ENCODE assay signal across 26 cellular contexts in genomic region chr10:102275343-102275742, GRCh38. TPM values are rescaled to one million over a fixed set of nuclear protein-coding genes. Genes with fewer than 3 reads are reported as not detected.
DNase-seq lines count a peak whose midpoint lies in the region; ATAC-seq, FAIRE-seq and TF ChIP-seq lines count a peak whose summit lies in the region.
"Had no signal": no experiment of that assay in that cellular context is flagged by ENCODE, and none has a peak within 500 bp of the region (broad histone marks: within the 10 kb centered on the region; RNA-seq: fewer than 3 reads in every experiment).

No MANE protein-coding gene starts in this region.

- H3K4me3 ChIP-seq in left ventricle myocardium inferior (no peak overlapping the region), HepG2 (replicated peaks in 1 of 3; ENCODE audit: insufficient read depth in 1 of 3, low read depth in 2 of 3, low read length in 3 of 3) (no peak overlapping the region), psoas muscle (no peak overlapping the region), foreskin fibroblast (ENCODE audit: low read depth in 1 of 2, low read length in 2 of 2) (no peak overlapping the region)
- no peak overlapping the region for H3K4me3 ChIP-seq in effector memory CD4-positive, alpha-beta T cell (ENCODE audit: insufficient read depth, low read depth, low read length, poor library complexity, severe bottlenecking)
- H3K4me3 ChIP-seq: A549; BLaER1 treated with 17β-estradiol and CSF1 and Interleukin-3, amounts not matched to agents 10 nM and 100 nM; HAP-1 had no signal

- ATAC-seq in Right ventricle myocardium inferior: no peak
- no peak for ATAC-seq in HepG2
- ATAC-seq in psoas muscle: no peak
- ATAC-seq: A549 had no signal

- POLR2A ChIA-PET in HepG2 (lab: Yijun Ruan, JAX): no interaction called here

- H4K20me1 ChIP-seq in HepG2 (ENCODE audit: insufficient read depth, low read length): peaks cover 8% of the 10 kb centered on the region; the same call in 1 of the 2 replicates

- no peak for TF ChIP-seq RAD21 in HepG2 (CRISPR knock-in tag; IDR thresholded peaks at IDR 0.05)

- no peak for DNase-seq in left ventricle myocardium inferior
- DNase-seq in Right ventricle myocardium inferior (ENCODE audit: missing footprints): no peak
- DNase-seq in HepG2 (ENCODE audit: low spot score): no peak
- no peak for DNase-seq in psoas muscle
- DNase-seq in effector memory CD4-positive, alpha-beta T cell: no peak
- DNase-seq in foreskin fibroblast: no peak
- DNase-seq in posterior vena cava (ENCODE audit: low spot score): no peak
- DNase-seq: 8988T; ACHN; AML-193; BE2C; CD4-positive, alpha-beta T cell; CD8-positive, alpha-beta memory T cell; DMS 273 treated with DMSO at 0.1 percent for 48 hours; DMS79; EL; GDM1; GOT3 had no signal

- TF ChIP-seq EP300 in HepG2 (IDR thresholded peaks at IDR 0.05; ENCODE audit: low read depth in 2 of 2, low read length in 2 of 2) (no peak), HepG2 (CRISPR knock-in tag; IDR thresholded peaks at IDR 0.05; ENCODE audit: borderline replicate concordance) (no peak)

- TF ChIP-seq POLR2A in HepG2 (IDR thresholded peaks at IDR 0.05; ENCODE audit: insufficient read depth in 1 of 2, low read depth in 2 of 2, low read length in 2 of 2): no peak

- 94% methylated on average over 2 of the region's 2 CpGs for WGBS in HepG2 (ENCODE audit: low lambda C conversion rate)
- 66 to 83% (median 75%) methylated on average over 2 of the region's 2 CpGs for WGBS in psoas muscle, 3 donors

- H3K9me3 ChIP-seq in left ventricle myocardium inferior (replicated peaks) (no peaks in the 10 kb centered on the region), HepG2 (ENCODE audit: low read length) (no peaks in the 10 kb centered on the region), psoas muscle (no peaks in the 10 kb centered on the region)
- no peaks in the 10 kb centered on the region for H3K9me3 ChIP-seq in effector memory CD4-positive, alpha-beta T cell (ENCODE audit: control insufficient read depth, low read length)
- H3K9me3 ChIP-seq: A549; BE2C; BLaER1 treated with 17β-estradiol and CSF1 and Interleukin-3, amounts not matched to agents 10 nM and 100 nM; HAP-1 had no signal

- TF ChIP-seq CTCF in left ventricle myocardium inferior (IDR thresholded peaks at IDR 0.05; ENCODE audit: borderline replicate concordance) (no peak), HepG2 (CRISPR knock-in tag; IDR thresholded peaks at IDR 0.05) (no peak), psoas muscle (IDR thresholded peaks at IDR 0.05) (no peak), foreskin fibroblast (IDR thresholded peaks at IDR 0.05; ENCODE audit: low read depth, low read length) (no peak)

- no peak overlapping the region for H3K9ac ChIP-seq in HepG2 (ENCODE audit: insufficient read depth, low read depth, low read length)
- H3K9ac ChIP-seq: BLaER1 treated with 17β-estradiol and CSF1 and Interleukin-3, amounts not matched to agents 10 nM and 100 nM had no signal

- no peak for FAIRE-seq in HepG2 (lab: Jason Lieb, UNC)
- FAIRE-seq: A549, D721Med, GM12891, GM18507, H54 had no signal

- intact Hi-C loops in left ventricle myocardium inferior (cut with micrococcal nuclease) (no loop called here), Right ventricle myocardium inferior (cut with DNase I) (no loop called here), HepG2 (cut with micrococcal nuclease; ENCODE audit: unreplicated experiment) (no loop called here), psoas muscle (cut with DNase I) (no loop called here), posterior vena cava (cut with DNase I) (no loop called here)

- CTCF ChIA-PET in HepG2 (lab: Yijun Ruan, JAX; ENCODE audit: low intra/inter-chr PET ratio, low total read pairs): no interaction called here

- H3K27ac ChIP-seq in left ventricle myocardium inferior (replicated peaks): peak overlapping the region; percentile 21
- no peak overlapping the region for H3K27ac ChIP-seq in HepG2 (ENCODE audit: extremely low read length, insufficient read depth, low read length)
- H3K27ac ChIP-seq in psoas muscle: peak overlapping the region; percentile 65
- H3K27ac ChIP-seq in effector memory CD4-positive, alpha-beta T cell (ENCODE audit: insufficient read depth, low read length, poor library complexity, severe bottlenecking): no peak overlapping the region
- H3K27ac ChIP-seq: A549; BLaER1 treated with 17β-estradiol and CSF1 and Interleukin-3, amounts not matched to agents 10 nM and 100 nM had no signal

- no peak overlapping the region for H2AFZ ChIP-seq in HepG2 (ENCODE audit: low read length)

- BruUV-seq in HepG2 (replicated peaks; lab: Mats Ljungman, UMichigan): no TSS peak

- H3K4me1 ChIP-seq in left ventricle myocardium inferior (peaks cover 65% of the 10 kb centered on the region), HepG2 (ENCODE audit: insufficient read depth, low read length) (no peaks in the 10 kb centered on the region), psoas muscle (peaks cover 61% of the 10 kb centered on the region)
- H3K4me1 ChIP-seq in effector memory CD4-positive, alpha-beta T cell (ENCODE audit: control insufficient read depth, insufficient read depth, low read length, poor library complexity, severe bottlenecking): peaks cover 3% of the 10 kb centered on the region
- H3K4me1 ChIP-seq: A549, HAP-1 had no signal

- peaks cover 28% of the 10 kb centered on the region for H3K79me2 ChIP-seq in HepG2 (ENCODE audit: insufficient read depth, low read length)

- no peak overlapping the region for H3K4me2 ChIP-seq in HepG2 (ENCODE audit: low read depth, low read length)
- H3K4me2 ChIP-seq: A549; BLaER1 treated with 17β-estradiol and CSF1 and Interleukin-3, amounts not matched to agents 10 nM and 100 nM had no signal

- in situ Hi-C loops in HepG2 (cut with HindIII; ENCODE audit: extremely low pct_ligation_motif_present, low pct_unique_long_range_greater_than_20kb): no loop called here

- H3K27me3 ChIP-seq in left ventricle myocardium inferior (ENCODE audit: low read depth): no peaks in the 10 kb centered on the region
- no peaks in the 10 kb centered on the region for H3K27me3 ChIP-seq in HepG2 (ENCODE audit: control insufficient read depth in 1 of 2, insufficient read depth in 2 of 2, low read length in 2 of 2)
- no peaks in the 10 kb centered on the region for H3K27me3 ChIP-seq in psoas muscle (ENCODE audit: insufficient read depth in 3 of 3, low read length in 2 of 3)
- H3K27me3 ChIP-seq in effector memory CD4-positive, alpha-beta T cell (replicated peaks; ENCODE audit: control insufficient read depth, insufficient read depth, low read length, poor library complexity, severe bottlenecking): no peaks in the 10 kb centered on the region
- H3K27me3 ChIP-seq: BE2C; BLaER1 treated with 17β-estradiol and CSF1 and Interleukin-3, amounts not matched to agents 10 nM and 100 nM had no signal

- H3K36me3 ChIP-seq in left ventricle myocardium inferior: peaks cover 8% of the 10 kb centered on the region
- H3K36me3 ChIP-seq in HepG2 (replicated peaks in 1 of 2; ENCODE audit: control insufficient read depth in 1 of 2, insufficient read depth in 2 of 2, low read length in 2 of 2): peaks cover 4 to 7% of the 10 kb centered on the region in 2 experiments; a peak in 3 of 5 replicates
- H3K36me3 ChIP-seq in psoas muscle (ENCODE audit: insufficient read depth in 1 of 2, low read depth in 1 of 2): peaks cover 0 to 5% of the 10 kb centered on the region in 2 donors
- H3K36me3 ChIP-seq in effector memory CD4-positive, alpha-beta T cell (ENCODE audit: control insufficient read depth, insufficient read depth, low read length): no peaks in the 10 kb centered on the region
- H3K36me3 ChIP-seq: HAP-1 had no signal

RNA-seq across cellular contexts. Expression of gene GBF1, which starts 30.0 kb away (rescaled TPM):
- total RNA-seq in left ventricle myocardium inferior (43.2 TPM), Right ventricle myocardium inferior (44.0 TPM), HepG2 (2016; rRNA removed; fragmentation: Illumina TruSeq; extraction: Trizol) (21.9 and 28.7 TPM in 2 replicates), psoas muscle (10 to 100 TPM; 40.8 to 47.1 (median 44.2) TPM), posterior vena cava (10 to 100 TPM; 32.6 to 34.7 TPM)
- total RNA-seq in HepG2 (2016; cell fraction: cytosol; rRNA removed; fragmentation: Illumina TruSeq; extraction: Trizol; ENCODE audit: low read depth): 3.2 and 4.2 TPM in 2 replicates
- total RNA-seq in HepG2 (2016; cell fraction: insoluble cytoplasmic fraction; rRNA removed; fragmentation: Illumina TruSeq; extraction: Trizol): 22.3 and 26.2 TPM in 2 replicates
- 7.6 and 8.1 TPM in 2 replicates for total RNA-seq in HepG2 (2016; cell fraction: membrane; rRNA removed; fragmentation: Illumina TruSeq; extraction: Trizol)
- total RNA-seq in HepG2 (2016; cell fraction: nucleus; rRNA removed; fragmentation: Illumina TruSeq; extraction: Trizol): 23.7 and 28.1 TPM in 2 replicates
- polyA plus RNA-seq in HepG2 (2011; rRNA removed) (17.1 and 17.6 TPM in 2 replicates), psoas muscle (10 to 100 TPM; 14.1 to 32.0 (median 15.8) TPM)
- 6.6 and 6.8 TPM in 2 replicates for polyA plus RNA-seq in HepG2 (2011; cell fraction: cytosol; rRNA removed)
- polyA plus RNA-seq in HepG2 (2011; cell fraction: nucleus; rRNA removed): 33.9 and 34.6 TPM in 2 replicates
- polyA plus RNA-seq in HepG2 (2012): 17.5 and 19.2 TPM in 2 replicates
- 1.1 and 1.4 TPM in 2 replicates for polyA plus RNA-seq in HepG2 (2016; cell fraction: cytosol; fragmentation: Illumina TruSeq; extraction: Trizol; ENCODE audit: low read depth)
- 13.0 and 19.5 TPM in 2 replicates for polyA plus RNA-seq in HepG2 (2016; cell fraction: insoluble cytoplasmic fraction; fragmentation: Illumina TruSeq; extraction: Trizol; ENCODE audit: low read depth)
- polyA plus RNA-seq in HepG2 (2016; cell fraction: membrane; fragmentation: Illumina TruSeq; extraction: Trizol; ENCODE audit: low read depth): 2.5 and 3.3 TPM in 2 replicates
- 34.6 and 42.2 TPM in 2 replicates for polyA plus RNA-seq in HepG2 (2016; cell fraction: nucleus; fragmentation: Illumina TruSeq; extraction: Trizol; ENCODE audit: insufficient read depth, low read depth)
- polyA minus RNA-seq in HepG2 (2011; rRNA and poly(A)+ RNA removed; ENCODE audit: low replicate concordance): 41.9 and 48.3 TPM in 2 replicates
- polyA minus RNA-seq in HepG2 (2011; cell fraction: cytosol; rRNA and poly(A)+ RNA removed): 21.2 and 23.7 TPM in 2 replicates
- 31.8 and 43.1 TPM in 2 replicates for polyA minus RNA-seq in HepG2 (2011; cell fraction: nucleus; rRNA and poly(A)+ RNA removed)

RNA-seq across cellular contexts. Expression of gene PITX3, which starts 34.0 kb away (rescaled TPM):
- 0.85 TPM for total RNA-seq in left ventricle myocardium inferior
- total RNA-seq in Right ventricle myocardium inferior: 1.8 TPM
- not detected in 2 replicates for total RNA-seq in HepG2 (2016; rRNA removed; fragmentation: Illumina TruSeq; extraction: Trizol)
- total RNA-seq in HepG2 (2016; cell fraction: cytosol; rRNA removed; fragmentation: Illumina TruSeq; extraction: Trizol; ENCODE audit: low read depth): not detected in 2 replicates
- total RNA-seq in HepG2 (2016; cell fraction: insoluble cytoplasmic fraction; rRNA removed; fragmentation: Illumina TruSeq; extraction: Trizol): not detected in 2 replicates
- 0.14 TPM in 1 of 2 replicates, not detected in the other for total RNA-seq in HepG2 (2016; cell fraction: membrane; rRNA removed; fragmentation: Illumina TruSeq; extraction: Trizol)
- total RNA-seq in HepG2 (2016; cell fraction: nucleus; rRNA removed; fragmentation: Illumina TruSeq; extraction: Trizol): not detected in 2 replicates
- not detected in 2 replicates for polyA plus RNA-seq in HepG2 (2011; rRNA removed)
- polyA plus RNA-seq in HepG2 (2011; cell fraction: cytosol; rRNA removed): 0.05 TPM in 1 of 2 replicates, not detected in the other
- 0.11 TPM in 1 of 2 replicates, not detected in the other for polyA plus RNA-seq in HepG2 (2011; cell fraction: nucleus; rRNA removed)
- not detected in 2 replicates for polyA plus RNA-seq in HepG2 (2012)
- 0.11 and 0.28 TPM in 2 replicates for polyA plus RNA-seq in HepG2 (2016; cell fraction: cytosol; fragmentation: Illumina TruSeq; extraction: Trizol; ENCODE audit: low read depth)
- not detected in 2 replicates for polyA plus RNA-seq in HepG2 (2016; cell fraction: insoluble cytoplasmic fraction; fragmentation: Illumina TruSeq; extraction: Trizol; ENCODE audit: low read depth)
- 0.12 TPM in 1 of 2 replicates, not detected in the other for polyA plus RNA-seq in HepG2 (2016; cell fraction: membrane; fragmentation: Illumina TruSeq; extraction: Trizol; ENCODE audit: low read depth)
- polyA plus RNA-seq in HepG2 (2016; cell fraction: nucleus; fragmentation: Illumina TruSeq; extraction: Trizol; ENCODE audit: insufficient read depth, low read depth): not detected in 2 replicates
- polyA minus RNA-seq in HepG2 (2011; rRNA and poly(A)+ RNA removed; ENCODE audit: low replicate concordance): not detected in 2 replicates
- polyA minus RNA-seq in HepG2 (2011; cell fraction: cytosol; rRNA and poly(A)+ RNA removed): not detected in 2 replicates
- not detected in 2 replicates for polyA minus RNA-seq in HepG2 (2011; cell fraction: nucleus; rRNA and poly(A)+ RNA removed)
- 1 to 10 TPM; 6.9 to 9.7 (median 8.8) TPM for total RNA-seq in psoas muscle
- polyA plus RNA-seq in psoas muscle: 1 to 10 TPM; 2.0 to 7.6 (median 4.5) TPM
- total RNA-seq in posterior vena cava: not detected
- total RNA-seq: CD4-positive, alpha-beta T cell; CD8-positive, alpha-beta memory T cell had no signal
- polyA plus RNA-seq: CD14-positive monocyte; CD8-positive, alpha-beta memory T cell had no signal

RNA-seq across cellular contexts. Expression of gene ELOVL3, which starts 49.2 kb away (rescaled TPM):
- not detected for total RNA-seq in left ventricle myocardium inferior
- total RNA-seq in Right ventricle myocardium inferior: not detected
- 0.24 and 0.69 TPM in 2 replicates for total RNA-seq in HepG2 (2016; rRNA removed; fragmentation: Illumina TruSeq; extraction: Trizol)
- total RNA-seq in HepG2 (2016; cell fraction: cytosol; rRNA removed; fragmentation: Illumina TruSeq; extraction: Trizol; ENCODE audit: low read depth): 0.18 and 0.20 TPM in 2 replicates
- total RNA-seq in HepG2 (2016; cell fraction: insoluble cytoplasmic fraction; rRNA removed; fragmentation: Illumina TruSeq; extraction: Trizol): 0.40 and 0.52 TPM in 2 replicates
- 0.17 and 0.25 TPM in 2 replicates for total RNA-seq in HepG2 (2016; cell fraction: membrane; rRNA removed; fragmentation: Illumina TruSeq; extraction: Trizol)
- 0.28 and 0.37 TPM in 2 replicates for total RNA-seq in HepG2 (2016; cell fraction: nucleus; rRNA removed; fragmentation: Illumina TruSeq; extraction: Trizol)
- polyA plus RNA-seq in HepG2 (2011; rRNA removed): 0.58 and 0.76 TPM in 2 replicates
- polyA plus RNA-seq in HepG2 (2011; cell fraction: cytosol; rRNA removed): 0.56 and 0.68 TPM in 2 replicates
- polyA plus RNA-seq in HepG2 (2011; cell fraction: nucleus; rRNA removed): 0.47 TPM in 1 of 2 replicates, not detected in the other
- 0.23 and 0.27 TPM in 2 replicates for polyA plus RNA-seq in HepG2 (2012)
- polyA plus RNA-seq in HepG2 (2016; cell fraction: cytosol; fragmentation: Illumina TruSeq; extraction: Trizol; ENCODE audit: low read depth): 0.12 TPM in 1 of 2 replicates, not detected in the other
- 0.24 and 0.34 TPM in 2 replicates for polyA plus RNA-seq in HepG2 (2016; cell fraction: insoluble cytoplasmic fraction; fragmentation: Illumina TruSeq; extraction: Trizol; ENCODE audit: low read depth)
- 0.31 TPM in 1 of 2 replicates, not detected in the other for polyA plus RNA-seq in HepG2 (2016; cell fraction: membrane; fragmentation: Illumina TruSeq; extraction: Trizol; ENCODE audit: low read depth)
- 0.35 and 0.46 TPM in 2 replicates for polyA plus RNA-seq in HepG2 (2016; cell fraction: nucleus; fragmentation: Illumina TruSeq; extraction: Trizol; ENCODE audit: insufficient read depth, low read depth)
- 0.24 TPM in 1 of 2 replicates, not detected in the other for polyA minus RNA-seq in HepG2 (2011; rRNA and poly(A)+ RNA removed; ENCODE audit: low replicate concordance)
- polyA minus RNA-seq in HepG2 (2011; cell fraction: cytosol; rRNA and poly(A)+ RNA removed): not detected in 2 replicates
- polyA minus RNA-seq in HepG2 (2011; cell fraction: nucleus; rRNA and poly(A)+ RNA removed): not detected in 2 replicates
- total RNA-seq in psoas muscle: under 1 TPM in 3 of 4 donors, not detected in 1; 0.25 to 0.54 (median 0.26) TPM
- under 1 TPM; 0.17 to 0.32 (median 0.26) TPM for polyA plus RNA-seq in psoas muscle
- total RNA-seq in posterior vena cava: under 1 TPM in 1 of 2 donors, not detected in 1; 0.29 TPM
- total RNA-seq: CD4-positive, alpha-beta T cell; CD8-positive, alpha-beta memory T cell had no signal
- polyA plus RNA-seq: CD8-positive, alpha-beta memory T cell had no signal

Comparison
In these comparisons a context has a peak if more than half of its experiments do, and no peak if none do; other contexts are left out.
1. H3K27ac ChIP-seq: peak in left ventricle myocardium inferior (single experiment) and psoas muscle (single experiment); none in HepG2 (single experiment) and effector memory CD4-positive, alpha-beta T cell (single experiment).